11 cellular contexts compared by ENCODE assay signal in genomic region chr19:15296353-15296752, GRCh38. TPM values are rescaled to one million over a fixed set of nuclear protein-coding genes. Genes with fewer than 3 reads are reported as not detected.
DNase-seq lines count a peak whose midpoint lies in the region; ATAC-seq and TF ChIP-seq lines count a peak whose summit lies in the region.
"Had no signal": no experiment of that assay in that cellular context is flagged by ENCODE, and none has a peak within 500 bp of the region (broad histone marks: within the 10 kb centered on the region; RNA-seq: fewer than 3 reads in every experiment).

No MANE protein-coding gene starts in this region.

- DNase-seq in T-cell, result no peak
- no peak for DNase-seq in glutamatergic neuron
- no peak for DNase-seq in SJCRH30
- no peak for DNase-seq in SK-N-DZ (ENCODE audit: low spot score)
- DNase-seq in retina, result no peak
- DNase-seq: activated CD4-positive, alpha-beta T cell treated with anti-CD3 and anti-CD28 coated beads for 4 hours; COR-L47; pancreas had no signal

- H3K4me1 Mint-ChIP-seq in T-cell, result peaks cover 100% of the 10 kb centered on the region in 3 donors
- H3K4me1 Mint-ChIP-seq in glutamatergic neuron (ENCODE audit: low read depth, unreplicated experiment), result peaks cover 53% of the 10 kb centered on the region
- H3K4me1 Mint-ChIP-seq in nephron, result peaks cover 79% of the 10 kb centered on the region

- no peaks in the 10 kb centered on the region for H3K27me3 Mint-ChIP-seq in T-cell
- H3K27me3 Mint-ChIP-seq in glutamatergic neuron (ENCODE audit: unreplicated experiment), result no peaks in the 10 kb centered on the region
- H3K27me3 Mint-ChIP-seq in nephron (ENCODE audit: low read depth), result no peaks in the 10 kb centered on the region

- H3K36me3 Mint-ChIP-seq in T-cell, result peaks cover 7% of the 10 kb centered on the region
- H3K36me3 Mint-ChIP-seq in glutamatergic neuron (ENCODE audit: unreplicated experiment), result peaks cover 5% of the 10 kb centered on the region
- peaks cover 13% of the 10 kb centered on the region for H3K36me3 Mint-ChIP-seq in nephron (ENCODE audit: low read depth)

- H3K9me3 Mint-ChIP-seq in T-cell, result no peaks in the 10 kb centered on the region
- H3K9me3 Mint-ChIP-seq in glutamatergic neuron (ENCODE audit: unreplicated experiment), result peaks cover 10% of the 10 kb centered on the region
- H3K9me3 Mint-ChIP-seq in nephron, result no peaks in the 10 kb centered on the region

- H3K4me3 Mint-ChIP-seq in T-cell, result peak overlapping the region in 2 of 3 donors; percentile 47 to 54
- H3K4me3 Mint-ChIP-seq in glutamatergic neuron (ENCODE audit: unreplicated experiment), result no peak overlapping the region
- no peak overlapping the region for H3K4me3 Mint-ChIP-seq in nephron

- CTCF ChIA-PET in T-cell (lab: Charles Lee), result interaction anchor here in 1 of 2 donors (1.3 kb wide), 1 partner anchor 8 kb away, joined by 3 read pairs; no protein-coding TSS in a partner anchor

- H3K9ac ChIP-seq in BLaER1, result no peak overlapping the region

- H3K36me3 ChIP-seq in BLaER1 (peaks cover 42% of the 10 kb centered on the region), SJCRH30 (peaks cover 2% of the 10 kb centered on the region; the same call in 1 of the 2 replicates)
- H3K36me3 ChIP-seq: pancreas had no signal

- peak overlapping the region; percentile 64; the same call in 1 of the 2 replicates for H3K4me2 ChIP-seq in BLaER1

- POLR2A ChIA-PET in T-cell (lab: Charles Lee), result interaction anchor here in 1 of 2 donors (0.7 kb wide), 1 partner anchor 36 kb away, joined by 5 read pairs; the partner anchor contains the start of gene BRD4

- H3K4me3 ChIP-seq in BLaER1 (no peak overlapping the region), SJCRH30 (no peak overlapping the region)
- H3K4me3 ChIP-seq: pancreas had no signal

- H3K4me1 ChIP-seq in BLaER1, result peaks cover 100% of the 10 kb centered on the region
- peaks cover 50% of the 10 kb centered on the region for H3K4me1 ChIP-seq in SJCRH30

- H4K20me1 ChIP-seq in BLaER1, result peaks cover 100% of the 10 kb centered on the region

- no peak overlapping the region for H3K27ac ChIP-seq in BLaER1
- H3K27ac ChIP-seq in SJCRH30, result no peak overlapping the region
- H3K27ac ChIP-seq: pancreas had no signal

- ATAC-seq in T-cell (replicated peaks in 1 of 4) (no peak), GM21390 (IDR thresholded peaks at IDR 0.05; ENCODE audit: unreplicated experiment) (no peak)

- no peaks in the 10 kb centered on the region for H3K9me3 ChIP-seq in BLaER1
- H3K9me3 ChIP-seq in SJCRH30 (replicated peaks), result no peaks in the 10 kb centered on the region
- H3K9me3 ChIP-seq: pancreas had no signal

- TF ChIP-seq CTCF in glutamatergic neuron (IDR thresholded peaks at IDR 0.05; ENCODE audit: partially characterized antibody, unreplicated experiment) (no peak), nephron (IDR thresholded peaks at IDR 0.05; ENCODE audit: unreplicated experiment in 3 of 3) (no peak)

- H3K27me3 ChIP-seq in BLaER1 (no peaks in the 10 kb centered on the region), SJCRH30 (no peaks in the 10 kb centered on the region)
- H3K27me3 ChIP-seq: pancreas had no signal

- H3K27ac Mint-ChIP-seq in T-cell (no peak overlapping the region), glutamatergic neuron (ENCODE audit: unreplicated experiment) (peak overlapping the region; percentile 52), nephron (peak overlapping the region; percentile 70 to 87 (median 81))

RNA-seq across cellular contexts. Expression of gene BRD4, which starts 36.0 kb away (rescaled TPM):
- 100 to 1,000 TPM; 115 to 154 (median 139) TPM for total RNA-seq in T-cell
- total RNA-seq in glutamatergic neuron (ENCODE audit: unreplicated experiment), result 162 TPM
- 48.6 and 50.4 TPM in 2 replicates for total RNA-seq in SJCRH30 (2014; rRNA removed; shearing (Covaris generic))
- 9.3 and 11.1 TPM in 2 replicates for polyA plus RNA-seq in SK-N-DZ (2014; cell fraction: cytosol; rRNA removed)
- 9.9 and 20.7 TPM in 2 replicates for polyA plus RNA-seq in SK-N-DZ (2014; cell fraction: nucleus; rRNA removed)

Comparison
In these comparisons a context has a peak if more than half of its experiments do, and no peak if none do; other contexts are left out.
1. H3K27ac Mint-ChIP-seq: peak in glutamatergic neuron (single experiment) and nephron (3 of 3); none in T-cell (0 of 2).
2. H3K4me3 Mint-ChIP-seq: peak in T-cell (2 of 3); none in glutamatergic neuron (single experiment) and nephron (0 of 3).